ENCODE assay signal across 8 cellular contexts in genomic region chr6:33314515-33314942, GRCh38. TPM values are rescaled to one million over a fixed set of nuclear protein-coding genes. Genes with fewer than 3 reads are reported as not detected.
DNase-seq lines count a peak whose midpoint lies in the region; ATAC-seq and TF ChIP-seq lines count a peak whose summit lies in the region.

No MANE protein-coding gene starts in this region.

- intact Hi-C loops in transverse colon (cut with DNase I; ENCODE audit: low total_unique reads) = loop anchor here (10.0 kb wide), 1 partner anchor 100 kb away; the partner anchor contains the start of genes CUTA and PHF1

- H3K36me3 Mint-ChIP-seq in activated naive CD4-positive, alpha-beta T cell treated with anti-CD3 and anti-CD28 coated beads, Interleukin-2, amount 10 ng/mL, durations not matched to agents 7 days and 5 days = peaks cover 57% of the 10 kb centered on the region

- CTCF ChIA-PET in activated naive CD4-positive, alpha-beta T cell treated with anti-CD3 and anti-CD28 coated beads, Interleukin-2, amount 10 ng/mL, durations not matched to agents 7 days and 5 days (lab: Charles Lee) = no interaction called here

- no peaks in the 10 kb centered on the region for H3K27me3 Mint-ChIP-seq in activated naive CD4-positive, alpha-beta T cell treated with anti-CD3 and anti-CD28 coated beads, Interleukin-2, amount 10 ng/mL, durations not matched to agents 7 days and 5 days

- H3K27me3 ChIP-seq in HL-60 (ENCODE audit: insufficient read depth, poor library complexity, severe bottlenecking) (no peaks in the 10 kb centered on the region), gastroesophageal sphincter (no peaks in the 10 kb centered on the region), transverse colon (no peaks in the 10 kb centered on the region)

- peak overlapping the region; percentile 99 for H3K4me3 Mint-ChIP-seq in activated naive CD4-positive, alpha-beta T cell treated with anti-CD3 and anti-CD28 coated beads, Interleukin-2, amount 10 ng/mL, durations not matched to agents 7 days and 5 days

- H3K4me3 ChIP-seq in HL-60 (replicated peaks; ENCODE audit: insufficient read depth, low read length) = peak overlapping the region; percentile 66
- peak overlapping the region; percentile 70 to 89 for H3K4me3 ChIP-seq in gastroesophageal sphincter
- H3K4me3 ChIP-seq in transverse colon = peak overlapping the region; percentile 52 to 94 (median 71)

- TF ChIP-seq POLR2A in gastroesophageal sphincter (IDR thresholded peaks at IDR 0.05) (no peak), transverse colon (IDR thresholded peaks at IDR 0.05) (no peak)

- WGBS in gastroesophageal sphincter (ENCODE audit: low coverage in 1 of 2), 2 donors = 3% methylated on average over 7 to 9 of the region's 10 CpGs
- WGBS in transverse colon (ENCODE audit: low coverage in 1 of 2), 2 donors = 0 to 3% methylated on average over 2 to 10 of the region's 10 CpGs

- peak overlapping the region; percentile 99 for H3K27ac Mint-ChIP-seq in activated naive CD4-positive, alpha-beta T cell treated with anti-CD3 and anti-CD28 coated beads, Interleukin-2, amount 10 ng/mL, durations not matched to agents 7 days and 5 days

- DNase-seq in CD1c-positive myeloid dendritic cell (ENCODE audit: extremely low spot score) = peak; percentile 91
- DNase-seq in HL-60 (ENCODE audit: low read depth in 1 of 2, low spot score in 1 of 2) = peak in 1 of 2 experiments; percentile 68
- peak; percentile 84 for DNase-seq in RPMI7951 (ENCODE audit: low read depth)
- peak; percentile 83 for DNase-seq in activated naive CD4-positive, alpha-beta T cell treated with anti-CD3 and anti-CD28 coated beads, Interleukin-2, amount 10 ng/mL, durations not matched to agents 7 days and 5 days
- DNase-seq in occipital lobe (lab: John Stamatoyannopoulos, UW) = peak; percentile 66
- peak; percentile 76 for DNase-seq in transverse colon

- peaks cover 73% of the 10 kb centered on the region for H3K4me1 Mint-ChIP-seq in activated naive CD4-positive, alpha-beta T cell treated with anti-CD3 and anti-CD28 coated beads, Interleukin-2, amount 10 ng/mL, durations not matched to agents 7 days and 5 days

- H3K9me3 ChIP-seq in gastroesophageal sphincter (no peaks in the 10 kb centered on the region), transverse colon (no peaks in the 10 kb centered on the region)

- H3K4me1 ChIP-seq in gastroesophageal sphincter = peaks cover 0 to 75% (median 13%) of the 10 kb centered on the region in 3 donors
- peaks cover 23 to 60% (median 45%) of the 10 kb centered on the region in 4 donors for H3K4me1 ChIP-seq in transverse colon

- in situ Hi-C loops in transverse colon (cut with MboI; ENCODE audit: low pct_ligation_motif_present in 1 of 4, low pct_unique_long_range_greater_than_20kb in 1 of 4, low sequenced_read_pairs in 3 of 4) = no loop called here

- TF ChIP-seq EP300 in gastroesophageal sphincter (IDR thresholded peaks at IDR 0.05) (no peak), transverse colon (IDR thresholded peaks at IDR 0.05; ENCODE audit: low read depth) (peak; percentile 38)

- H3K27ac ChIP-seq in HL-60 (replicated peaks) = peak overlapping the region; percentile 98
- peak overlapping the region; percentile 81 to 98 (median 94) for H3K27ac ChIP-seq in gastroesophageal sphincter
- H3K27ac ChIP-seq in transverse colon = peak overlapping the region; percentile 95 to 99 (median 98)

- peak; percentile 35 for ATAC-seq in gastroesophageal sphincter
- ATAC-seq in HG03196 (IDR thresholded peaks at IDR 0.05; ENCODE audit: unreplicated experiment) = no peak

- no peak for TF ChIP-seq CTCF in HL-60 (IDR thresholded peaks at IDR 0.05; ENCODE audit: insufficient read depth, low read length)
- TF ChIP-seq CTCF in gastroesophageal sphincter (IDR thresholded peaks at IDR 0.05) = no peak
- no peak for TF ChIP-seq CTCF in transverse colon (IDR thresholded peaks at IDR 0.05)

- H3K36me3 ChIP-seq in gastroesophageal sphincter (peaks cover 0 to 41% of the 10 kb centered on the region in 2 donors), transverse colon (peaks cover 0 to 17% (median 3%) of the 10 kb centered on the region in 4 donors)

- no peaks in the 10 kb centered on the region for H3K9me3 Mint-ChIP-seq in activated naive CD4-positive, alpha-beta T cell treated with anti-CD3 and anti-CD28 coated beads, Interleukin-2, amount 10 ng/mL, durations not matched to agents 7 days and 5 days

RNA-seq across cellular contexts. Expression of gene TAPBP, which starts 0.7 kb away (rescaled TPM):
- total RNA-seq in RPMI7951 (2014; rRNA removed; shearing (Covaris generic)) = 77.1 and 79.9 TPM in 2 replicates
- total RNA-seq in gastroesophageal sphincter (100 to 1,000 TPM in 1 of 4 donors, 10 to 100 TPM in 3; 62.9 to 136 (median 69.2) TPM), occipital lobe (10.5 TPM), transverse colon (100 to 1,000 TPM; 175 to 423 (median 217) TPM)

RNA-seq across cellular contexts. Expression of gene ZBTB22, which starts 3.0 kb away (rescaled TPM):
- total RNA-seq in RPMI7951 (2014; rRNA removed; shearing (Covaris generic)) = 10.7 TPM in 2 replicates
- total RNA-seq in gastroesophageal sphincter (10 to 100 TPM; 19.3 to 20.9 (median 20.1) TPM), occipital lobe (28.4 TPM), transverse colon (10 to 100 TPM; 10.1 to 31.8 (median 17.2) TPM)

RNA-seq across cellular contexts. Expression of gene DAXX, which starts 8.2 kb away (rescaled TPM):
- 51.8 and 54.8 TPM in 2 replicates for total RNA-seq in RPMI7951 (2014; rRNA removed; shearing (Covaris generic))
- total RNA-seq in gastroesophageal sphincter = 10 to 100 TPM; 29.7 to 49.0 (median 48.1) TPM
- total RNA-seq in occipital lobe = 30.1 TPM
- total RNA-seq in transverse colon = 100 to 1,000 TPM in 1 of 4 donors, 10 to 100 TPM in 3; 40.7 to 302 (median 52.6) TPM

RNA-seq across cellular contexts. Expression of gene RGL2, which starts 15.8 kb away (rescaled TPM):
- total RNA-seq in RPMI7951 (2014; rRNA removed; shearing (Covaris generic)) = 24.3 and 27.5 TPM in 2 replicates
- total RNA-seq in gastroesophageal sphincter (10 to 100 TPM; 53.7 to 83.0 (median 60.7) TPM), occipital lobe (13.7 TPM), transverse colon (10 to 100 TPM; 21.3 to 70.3 (median 25.8) TPM)

RNA-seq across cellular contexts. Expression of gene PFDN6, which starts 25.1 kb away (rescaled TPM):
- total RNA-seq in RPMI7951 (2014; rRNA removed; shearing (Covaris generic)) = 76.7 and 134 TPM in 2 replicates
- total RNA-seq in gastroesophageal sphincter (10 to 100 TPM; 40.6 to 55.5 (median 50.6) TPM), occipital lobe (27.0 TPM), transverse colon (10 to 100 TPM in 3 of 4 donors, not detected in 1; 23.6 to 39.8 (median 28.1) TPM)
